In genomic region chr19:11581740-11582139, GRCh38 we compare ENCODE assay signal across 8 cellular contexts. TPM values are rescaled to one million over a fixed set of nuclear protein-coding genes. Genes with fewer than 3 reads are reported as not detected.
A peak's percentile ranks its signal among the peaks of the same experiment; 100 is the strongest.
DNase-seq lines count a peak whose midpoint lies in the region; ATAC-seq and TF ChIP-seq lines count a peak whose summit lies in the region.

No MANE protein-coding gene starts in this region.

- peak; percentile 54 for ATAC-seq in GM19452 (IDR thresholded peaks at IDR 0.05; ENCODE audit: unreplicated experiment)
- no peak for ATAC-seq in GM21526 (IDR thresholded peaks at IDR 0.05; ENCODE audit: low FRiP score, unreplicated experiment)

- H3K4me3 ChIP-seq in spleen: peak overlapping the region in 2 of 8 donors; percentile 4 to 7

- H3K4me1 Mint-ChIP-seq in activated T-helper 2 cell treated with anti-CD3 and anti-CD28 coated beads, Interferon-gamma antibody, Interleukin-2, Interleukin-4, amounts not matched to agents 10 μg/mL and 5 μg/mL and 100 μg/mL, durations not matched to agents 14 hours and 24 hours and 36 hours (ENCODE audit: low read depth): peaks cover 20% of the 10 kb centered on the region

- H3K27ac ChIP-seq in C4-2B (peak overlapping the region; percentile 80), spleen (peak overlapping the region; percentile 61 to 88 (median 83))

- intact Hi-C loops in activated T-helper 2 cell treated with anti-CD3 and anti-CD28 coated beads, Interferon-gamma antibody, Interleukin-2, Interleukin-4, amounts not matched to agents 10 μg/mL and 5 μg/mL and 100 μg/mL, durations not matched to agents 14 hours and 24 hours and 36 hours (cut with micrococcal nuclease): loop anchor here (1.0 to 5.0 kb wide), 3 partner anchors 13 to 199 kb away; partner anchors contain the start of gene EPOR
- intact Hi-C loops in spleen (cut with DNase I; ENCODE audit: low total_unique reads): no loop called here

- peaks cover 35 to 95% (median 74%) of the 10 kb centered on the region in 6 donors for H3K4me1 ChIP-seq in spleen

- peak overlapping the region; percentile 96 for H3K27ac Mint-ChIP-seq in activated T-helper 2 cell treated with anti-CD3 and anti-CD28 coated beads, Interferon-gamma antibody, Interleukin-2, Interleukin-4, amounts not matched to agents 10 μg/mL and 5 μg/mL and 100 μg/mL, durations not matched to agents 14 hours and 24 hours and 36 hours

- no peaks in the 10 kb centered on the region for H3K27me3 Mint-ChIP-seq in activated T-helper 2 cell treated with anti-CD3 and anti-CD28 coated beads, Interferon-gamma antibody, Interleukin-2, Interleukin-4, amounts not matched to agents 10 μg/mL and 5 μg/mL and 100 μg/mL, durations not matched to agents 14 hours and 24 hours and 36 hours (ENCODE audit: low read depth)

- no peaks in the 10 kb centered on the region for H3K36me3 Mint-ChIP-seq in activated T-helper 2 cell treated with anti-CD3 and anti-CD28 coated beads, Interferon-gamma antibody, Interleukin-2, Interleukin-4, amounts not matched to agents 10 μg/mL and 5 μg/mL and 100 μg/mL, durations not matched to agents 14 hours and 24 hours and 36 hours (ENCODE audit: low read depth)

- no peak for TF ChIP-seq POLR2A in spleen (IDR thresholded peaks at IDR 0.05)

- DNase-seq in HUDEP-2 (lab: John Stamatoyannopoulos, UW; ENCODE audit: unreplicated experiment in 76 of 76): peak in 65 of 76 experiments; percentile 18 to 90 (median 60)
- DNase-seq in activated T-helper 2 cell treated with anti-CD3 and anti-CD28 coated beads, Interferon-gamma antibody, Interleukin-2, Interleukin-4, amounts not matched to agents 10 μg/mL and 5 μg/mL and 100 μg/mL, durations not matched to agents 14 hours and 24 hours and 36 hours (ENCODE audit: low spot score): peak; percentile 56
- DNase-seq in spleen: peak; percentile 89
- DNase-seq in DMS114 treated with DMSO at 0.1 percent for 48 hours (lab: John Stamatoyannopoulos, UW; ENCODE audit: unreplicated experiment): no peak
- DNase-seq in NCI-H82 (lab: John Stamatoyannopoulos, UW): no peak

- 8 to 48% (median 22%) methylated on average over 3 of the region's 3 CpGs for WGBS in spleen, 5 donors

- peaks cover 0 to 7% (median 0%) of the 10 kb centered on the region in 6 donors for H3K36me3 ChIP-seq in spleen

- TF ChIP-seq CTCF in C4-2B (conservative IDR thresholded peaks at IDR 0.05) (no peak), spleen (IDR thresholded peaks at IDR 0.05 in 8 of 11, conservative IDR thresholded peaks at IDR 0.05 in 3 of 11) (no peak)

- H3K27me3 ChIP-seq in spleen (replicated peaks in 1 of 7): peaks cover 0 to 11% (median 0%) of the 10 kb centered on the region in 7 donors

- H3K4me3 Mint-ChIP-seq in activated T-helper 2 cell treated with anti-CD3 and anti-CD28 coated beads, Interferon-gamma antibody, Interleukin-2, Interleukin-4, amounts not matched to agents 10 μg/mL and 5 μg/mL and 100 μg/mL, durations not matched to agents 14 hours and 24 hours and 36 hours (ENCODE audit: low read depth): peak overlapping the region; percentile 74

- no peaks in the 10 kb centered on the region for H3K9me3 Mint-ChIP-seq in activated T-helper 2 cell treated with anti-CD3 and anti-CD28 coated beads, Interferon-gamma antibody, Interleukin-2, Interleukin-4, amounts not matched to agents 10 μg/mL and 5 μg/mL and 100 μg/mL, durations not matched to agents 14 hours and 24 hours and 36 hours

- no peaks in the 10 kb centered on the region for H3K9me3 ChIP-seq in spleen

RNA-seq across cellular contexts. Expression of gene ACP5, which starts 4.3 kb away (rescaled TPM):
- total RNA-seq in activated T-helper 2 cell treated with anti-CD3 and anti-CD28 coated beads, Interferon-gamma antibody, Interleukin-2, Interleukin-4, amounts not matched to agents 10 μg/mL and 5 μg/mL and 100 μg/mL, durations not matched to agents 14 hours and 24 hours and 36 hours: 25.4 and 27.0 TPM in 2 replicates
- total RNA-seq in spleen: 10 to 100 TPM; 41.7 to 74.4 (median 64.5) TPM
- polyA plus RNA-seq in spleen: 100 to 1,000 TPM in 2 of 3 donors, 10 to 100 TPM in 1; 91.6 to 332 (median 200) TPM

RNA-seq across cellular contexts. Expression of gene ZNF627, which starts 15.5 kb away (rescaled TPM):
- total RNA-seq in activated T-helper 2 cell treated with anti-CD3 and anti-CD28 coated beads, Interferon-gamma antibody, Interleukin-2, Interleukin-4, amounts not matched to agents 10 μg/mL and 5 μg/mL and 100 μg/mL, durations not matched to agents 14 hours and 24 hours and 36 hours: 8.3 and 10.9 TPM in 2 replicates
- total RNA-seq in spleen: 10 to 100 TPM; 11.6 to 14.5 (median 12.9) TPM
- polyA plus RNA-seq in spleen: 1 to 10 TPM; 4.5 to 8.6 (median 8.1) TPM

RNA-seq across cellular contexts. Expression of gene ELOF1, which starts 22.7 kb away (rescaled TPM):
- 64.1 and 68.3 TPM in 2 replicates for total RNA-seq in activated T-helper 2 cell treated with anti-CD3 and anti-CD28 coated beads, Interferon-gamma antibody, Interleukin-2, Interleukin-4, amounts not matched to agents 10 μg/mL and 5 μg/mL and 100 μg/mL, durations not matched to agents 14 hours and 24 hours and 36 hours
- total RNA-seq in spleen: 10 to 100 TPM; 21.8 to 44.6 (median 36.3) TPM
- 10 to 100 TPM; 63.1 to 77.1 (median 67.8) TPM for polyA plus RNA-seq in spleen

RNA-seq across cellular contexts. Expression of gene CNN1, which starts 43.1 kb away (rescaled TPM):
- not detected in 2 replicates for total RNA-seq in activated T-helper 2 cell treated with anti-CD3 and anti-CD28 coated beads, Interferon-gamma antibody, Interleukin-2, Interleukin-4, amounts not matched to agents 10 μg/mL and 5 μg/mL and 100 μg/mL, durations not matched to agents 14 hours and 24 hours and 36 hours
- total RNA-seq in spleen: 1 to 10 TPM; 1.5 to 9.7 (median 7.7) TPM
- polyA plus RNA-seq in spleen: 10 to 100 TPM in 2 of 3 donors, 1 to 10 TPM in 1; 5.3 to 13.0 (median 12.6) TPM

RNA-seq across cellular contexts. Expression of gene ECSIT, which starts 52.8 kb away (rescaled TPM):
- 42.7 and 43.5 TPM in 2 replicates for total RNA-seq in activated T-helper 2 cell treated with anti-CD3 and anti-CD28 coated beads, Interferon-gamma antibody, Interleukin-2, Interleukin-4, amounts not matched to agents 10 μg/mL and 5 μg/mL and 100 μg/mL, durations not matched to agents 14 hours and 24 hours and 36 hours
- 10 to 100 TPM; 30.2 to 37.6 (median 35.4) TPM for total RNA-seq in spleen
- 10 to 100 TPM; 41.6 to 55.1 (median 52.1) TPM for polyA plus RNA-seq in spleen

Comparison
In these comparisons a context has a peak if more than half of its experiments do, and no peak if none do; other contexts are left out.
1. DNase-seq: peak in HUDEP-2 (65 of 76), activated T-helper 2 cell treated with anti-CD3 and anti-CD28 coated beads, Interferon-gamma antibody, Interleukin-2, Interleukin-4, amounts not matched to agents 10 μg/mL and 5 μg/mL and 100 μg/mL, durations not matched to agents 14 hours and 24 hours and 36 hours (single experiment) and spleen (single experiment); none in DMS114 treated with DMSO at 0.1 percent for 48 hours (single experiment) and NCI-H82 (single experiment).